ENCODE assay signal across 14 cellular contexts in the genomic region with DNA sequence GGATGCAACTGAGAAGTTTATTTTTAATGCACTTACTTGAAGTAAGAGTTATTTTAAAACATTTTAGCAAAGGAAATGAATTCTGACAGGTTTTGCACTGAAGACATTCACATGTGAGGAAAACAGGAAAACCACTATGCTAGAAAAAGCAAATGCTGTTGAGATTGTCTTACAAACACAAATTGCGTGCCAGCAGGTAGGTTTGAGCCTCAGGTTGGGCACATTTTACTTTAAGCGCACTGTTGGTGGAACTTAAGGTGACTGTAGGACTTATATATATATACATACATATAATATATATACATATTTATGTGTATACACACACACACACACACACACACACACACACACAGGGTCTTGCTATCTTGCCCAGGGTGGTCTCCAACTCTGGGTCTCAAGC. TPM values are rescaled to one million over a fixed set of nuclear protein-coding genes. Genes with fewer than 3 reads are reported as not detected.
"Had no signal": no experiment of that assay in that cellular context is flagged by ENCODE, and none has a peak within 500 bp of the region (broad histone marks: within the 10 kb centered on the region; RNA-seq: fewer than 3 reads in every experiment).

No MANE protein-coding gene starts in this region.

RNA-seq across cellular contexts. Expression of a gene that starts 43.5 kb away (rescaled TPM):
- total RNA-seq: colonic mucosa, dermis microvascular lymphatic vessel endothelial cell, esophagus mucosa, fibroblast of lung, fibroblast of villous mesenchyme, foreskin keratinocyte, gastroesophageal sphincter, left colon, left lobe of liver, left ventricle myocardium inferior, mammary epithelial cell had no signal
- polyA plus RNA-seq: fibroblast of lung, foreskin keratinocyte, heart left ventricle, hepatocyte, liver, mammary epithelial cell had no signal
